In the genomic region with DNA sequence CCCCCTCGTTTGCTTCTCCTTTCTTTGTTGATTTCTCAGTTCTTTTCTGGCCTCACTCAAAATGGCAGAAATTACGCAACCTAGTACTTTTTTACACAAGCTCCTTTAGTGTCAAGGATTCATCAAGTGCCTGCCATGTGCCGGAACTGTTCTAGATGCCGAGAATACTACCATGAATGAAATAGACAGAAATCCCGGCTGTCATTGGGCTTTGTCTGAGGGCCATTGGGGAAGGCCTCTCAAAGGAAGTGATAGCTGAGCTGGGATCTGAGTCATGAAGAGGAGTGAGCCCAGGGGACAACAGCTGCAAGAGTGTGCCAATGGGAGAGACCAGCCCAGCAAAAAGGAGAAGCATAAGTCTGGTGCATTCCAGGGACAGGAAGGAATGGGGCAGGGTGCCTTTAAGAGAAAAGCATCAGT, we compare ENCODE assay signal across 8 cellular contexts. TPM values are rescaled to one million over a fixed set of nuclear protein-coding genes. Genes with fewer than 3 reads are reported as not detected.
A peak's percentile ranks its signal among the peaks of the same experiment; 100 is the strongest.
DNase-seq lines count a peak whose midpoint lies in the region; ATAC-seq and TF ChIP-seq lines count a peak whose summit lies in the region.

No MANE protein-coding gene starts in this region.

- H3K4me1 ChIP-seq in adrenal gland (replicated peaks in 1 of 2) = peaks cover 4 to 15% of the 10 kb centered on the region in 2 donors

- no peak for TF ChIP-seq CTCF in adrenal gland (IDR thresholded peaks at IDR 0.05)

- WGBS in adrenal gland, 4 donors = 46 to 57% (median 47%) methylated on average over 5 of the region's 5 CpGs

- peak overlapping the region; percentile 5 for H3K27ac Mint-ChIP-seq in stimulated activated effector memory CD8-positive, alpha-beta T cell treated with anti-CD3 and anti-CD28 coated beads, Interleukin-12 subunit alpha, Interleukin-12 subunit beta, amount 100 ng/mL, for 72 hours

- no peaks in the 10 kb centered on the region for H3K36me3 Mint-ChIP-seq in stimulated activated effector memory CD8-positive, alpha-beta T cell treated with anti-CD3 and anti-CD28 coated beads, Interleukin-12 subunit alpha, Interleukin-12 subunit beta, amount 100 ng/mL, for 72 hours

- H3K4me3 ChIP-seq in adrenal gland = no peak overlapping the region

- H3K27me3 ChIP-seq in adrenal gland = no peaks in the 10 kb centered on the region

- H3K36me3 ChIP-seq in adrenal gland (replicated peaks in 1 of 2) = no peaks in the 10 kb centered on the region

- H3K4me3 Mint-ChIP-seq in stimulated activated effector memory CD8-positive, alpha-beta T cell treated with anti-CD3 and anti-CD28 coated beads, Interleukin-12 subunit alpha, Interleukin-12 subunit beta, amount 100 ng/mL, for 72 hours = no peak overlapping the region

- intact Hi-C loops in adrenal gland (cut with DNase I) = no loop called here

- no peak for TF ChIP-seq POLR2A in adrenal gland (IDR thresholded peaks at IDR 0.05)

- no peaks in the 10 kb centered on the region for H3K4me1 Mint-ChIP-seq in stimulated activated effector memory CD8-positive, alpha-beta T cell treated with anti-CD3 and anti-CD28 coated beads, Interleukin-12 subunit alpha, Interleukin-12 subunit beta, amount 100 ng/mL, for 72 hours

- peak overlapping the region; percentile 36 to 82 (median 73) for H3K27ac ChIP-seq in adrenal gland

- DNase-seq in NCI-H2227 (lab: John Stamatoyannopoulos, UW; ENCODE audit: unreplicated experiment) (peak; percentile 28), NCI-H2227 treated with DMSO at 0.1 percent for 48 hours (lab: John Stamatoyannopoulos, UW) (no peak), adrenal gland (peak; percentile 28 to 84 (median 74)), islet precursor cell (peak; percentile 78), NCI-H226 (no peak)
- DNase-seq in stimulated activated effector memory CD8-positive, alpha-beta T cell treated with anti-CD3 and anti-CD28 coated beads, Interleukin-12 subunit alpha, Interleukin-12 subunit beta, amount 100 ng/mL, for 72 hours (ENCODE audit: low spot score in 2 of 2) = no peak
- no peak for DNase-seq in stimulated activated CD4-positive, alpha-beta T cell treated with anti-CD3 and anti-CD28 coated beads, Interleukin-4, amount 100 ng/mL, for 1 hour
- DNase-seq in stimulated activated CD8-positive, alpha-beta memory T cell treated with anti-CD3 and anti-CD28 coated beads, Interleukin-4, amount 100 ng/mL, for 48 hours = no peak

- no peaks in the 10 kb centered on the region for H3K9me3 ChIP-seq in adrenal gland (replicated peaks in 1 of 3)

- H3K9me3 Mint-ChIP-seq in stimulated activated effector memory CD8-positive, alpha-beta T cell treated with anti-CD3 and anti-CD28 coated beads, Interleukin-12 subunit alpha, Interleukin-12 subunit beta, amount 100 ng/mL, for 72 hours = no peaks in the 10 kb centered on the region

- no peak for ATAC-seq in stimulated activated effector memory CD8-positive, alpha-beta T cell treated with anti-CD3 and anti-CD28 coated beads, Interleukin-12 subunit alpha, Interleukin-12 subunit beta, amount 100 ng/mL, for 72 hours

RNA-seq across cellular contexts. Expression of gene PPP1CB, which starts 34.3 kb away (rescaled TPM):
- total RNA-seq in adrenal gland = 100 to 1,000 TPM in 7 of 8 donors, 10 to 100 TPM in 1; 89.4 to 272 (median 225) TPM
- 100 to 1,000 TPM in 1 of 3 donors, 10 to 100 TPM in 2; 46.7 to 174 (median 56.1) TPM for polyA plus RNA-seq in adrenal gland

Comparison
In these comparisons a context has a peak if more than half of its experiments do, and no peak if none do; other contexts are left out.
1. DNase-seq: peak in NCI-H2227 (single experiment), adrenal gland (7 of 7) and islet precursor cell (single experiment); none in NCI-H2227 treated with DMSO at 0.1 percent for 48 hours (single experiment), stimulated activated effector memory CD8-positive, alpha-beta T cell treated with anti-CD3 and anti-CD28 coated beads, Interleukin-12 subunit alpha, Interleukin-12 subunit beta, amount 100 ng/mL, for 72 hours (0 of 2), stimulated activated CD4-positive, alpha-beta T cell treated with anti-CD3 and anti-CD28 coated beads, Interleukin-4, amount 100 ng/mL, for 1 hour (single experiment), stimulated activated CD8-positive, alpha-beta memory T cell treated with anti-CD3 and anti-CD28 coated beads, Interleukin-4, amount 100 ng/mL, for 48 hours (single experiment) and NCI-H226 (single experiment).